In genomic region chr2:65228249-65228750, GRCh38 we compare ENCODE assay signal across 8 cellular contexts. TPM values are rescaled to one million over a fixed set of nuclear protein-coding genes. Genes with fewer than 3 reads are reported as not detected.
A peak's percentile ranks its signal among the peaks of the same experiment; 100 is the strongest.
DNase-seq lines count a peak whose midpoint lies in the region; ATAC-seq, FAIRE-seq and TF ChIP-seq lines count a peak whose summit lies in the region.

No MANE protein-coding gene starts in this region.

- FAIRE-seq in A549 (lab: Jason Lieb, UNC) (no peak), H54 (lab: Jason Lieb, UNC) (no peak)

- peak overlapping the region; percentile 91 for H3K4me3 Mint-ChIP-seq in activated T-helper 17 cell treated with anti-CD3 and anti-CD28 coated beads, Interleukin-2, amount 50 U/mL, for 72 hours
- H3K4me3 Mint-ChIP-seq in progenitor cell of endocrine pancreas (ENCODE audit: low read depth) = peak overlapping the region; percentile 92

- DNase-seq in A549 (ENCODE audit: low read depth in 1 of 2, low spot score in 1 of 2) = no peak
- peak; percentile 85 for DNase-seq in GM12865 (ENCODE audit: low read depth)
- DNase-seq in NCI-H460 (ENCODE audit: extremely low read depth, low read depth) = peak; percentile 35
- no peak for DNase-seq in Right ventricle myocardium superior
- no peak for DNase-seq in progenitor cell of endocrine pancreas (ENCODE audit: low spot score, unreplicated experiment)
- DNase-seq in H54 (ENCODE audit: insufficient read length, low spot score) = no peak

- intact Hi-C loops in Right ventricle myocardium superior (cut with DNase I) = no loop called here

- peak overlapping the region; percentile 95 to 98 for H3K27ac ChIP-seq in A549

- 2% methylated on average over 17 of the region's 17 CpGs for WGBS in A549 (ENCODE audit: missing lambda C conversion rate)

- CTCF ChIA-PET in A549 (lab: Yijun Ruan, JAX) = interaction anchor here (3.5 kb wide), 2 partner anchors 98 to 163 kb away, joined by 10 to 11 read pairs; partner anchors contain the start of gene RAB1A

- peaks cover 43% of the 10 kb centered on the region for H3K4me1 ChIP-seq in A549

- no peak for TF ChIP-seq CTCF in A549 (IDR thresholded peaks at IDR 0.05)
- no peak for TF ChIP-seq CTCF in GM12865 (IDR thresholded peaks at IDR 0.05; ENCODE audit: insufficient read depth, low read depth, low read length, missing control alignments)
- no peak for TF ChIP-seq CTCF in progenitor cell of endocrine pancreas (IDR thresholded peaks at IDR 0.05; ENCODE audit: unreplicated experiment)

- ATAC-seq in A549 = peak; percentile 48 to 68; a peak in 5 of 6 replicates
- ATAC-seq in HG02840 (IDR thresholded peaks at IDR 0.05; ENCODE audit: low FRiP score, unreplicated experiment) = peak; percentile 36
- ATAC-seq in activated T-helper 17 cell treated with anti-CD3 and anti-CD28 coated beads, Interleukin-2, amount 50 U/mL, for 72 hours (replicated peaks) = peak; percentile 60
- peak; percentile 59 for ATAC-seq in Right ventricle myocardium superior (ENCODE audit: poor library complexity)

- TF ChIP-seq POLR2A in A549 (IDR thresholded peaks at IDR 0.05; ENCODE audit: low read length) (no peak), H54 (IDR thresholded peaks at IDR 0.05; ENCODE audit: low read depth, low read length) (no peak)

- TF ChIP-seq EP300 in A549 (IDR thresholded peaks at IDR 0.05) = no peak

- no peak for TF ChIP-seq RAD21 in A549 (conservative IDR thresholded peaks at IDR 0.05 in 1 of 2, IDR thresholded peaks at IDR 0.05 in 1 of 2)

- H3K9me3 Mint-ChIP-seq in activated T-helper 17 cell treated with anti-CD3 and anti-CD28 coated beads, Interleukin-2, amount 50 U/mL, for 72 hours = no peaks in the 10 kb centered on the region
- H3K9me3 Mint-ChIP-seq in progenitor cell of endocrine pancreas (ENCODE audit: low read depth) = no peaks in the 10 kb centered on the region

- POLR2A ChIA-PET in A549 (lab: Yijun Ruan, JAX) = interaction anchor here (0.8 to 1.7 kb wide), 10 partner anchors 11 to 240 kb away, joined by 3 to 41 read pairs (median 6); partner anchors contain the start of genes CEP68 and RAB1A

- peak overlapping the region; percentile 94 for H3K4me3 ChIP-seq in A549
- H3K4me3 ChIP-seq in GM12865 (ENCODE audit: low read depth, low read length) = peak overlapping the region; percentile 97

- H3K9me3 ChIP-seq in A549 = no peaks in the 10 kb centered on the region

- no peaks in the 10 kb centered on the region for H3K27me3 Mint-ChIP-seq in activated T-helper 17 cell treated with anti-CD3 and anti-CD28 coated beads, Interleukin-2, amount 50 U/mL, for 72 hours
- H3K27me3 Mint-ChIP-seq in progenitor cell of endocrine pancreas = no peaks in the 10 kb centered on the region

- H3K27ac Mint-ChIP-seq in activated T-helper 17 cell treated with anti-CD3 and anti-CD28 coated beads, Interleukin-2, amount 50 U/mL, for 72 hours = peak overlapping the region; percentile 98
- H3K27ac Mint-ChIP-seq in progenitor cell of endocrine pancreas = peak overlapping the region; percentile 96

- peaks cover 11% of the 10 kb centered on the region for H3K4me1 Mint-ChIP-seq in activated T-helper 17 cell treated with anti-CD3 and anti-CD28 coated beads, Interleukin-2, amount 50 U/mL, for 72 hours
- H3K4me1 Mint-ChIP-seq in progenitor cell of endocrine pancreas (ENCODE audit: low read depth) = peaks cover 14% of the 10 kb centered on the region

- peaks cover 54% of the 10 kb centered on the region for H3K36me3 Mint-ChIP-seq in activated T-helper 17 cell treated with anti-CD3 and anti-CD28 coated beads, Interleukin-2, amount 50 U/mL, for 72 hours (ENCODE audit: low read depth)
- H3K36me3 Mint-ChIP-seq in progenitor cell of endocrine pancreas (ENCODE audit: insufficient read depth) = no peaks in the 10 kb centered on the region

- peak overlapping the region; percentile 80 for H3K4me2 ChIP-seq in A549

TF ChIP-seq in A549, 52 proteins besides CTCF, POLR2A, EP300 and RAD21:
- TF ChIP-seq JUNB (IDR thresholded peaks at IDR 0.05) (no peak), NPAS2 (CRISPR knock-in tag; IDR thresholded peaks at IDR 0.05; ENCODE audit: borderline replicate concordance) (no peak), HDAC2 (IDR thresholded peaks at IDR 0.05) (0 out of 2 replicates have a peak, but pooled peaks have one; percentile 19), CEBPB (IDR thresholded peaks at IDR 0.05) (no peak)

RNA-seq across cellular contexts. Expression of gene ACTR2, which starts 0.7 kb away (rescaled TPM):
- polyA plus RNA-seq in A549 (2011; rRNA removed) (233 and 270 TPM in 2 replicates), A549 (2017; fragmentation: RNase III; extraction: RNeasy Plus Mini Kit Qiagen cat#74134 plus additional on column Dnase treatment) (268 to 303 TPM (median 278 TPM) in 3 replicates)
- polyA plus RNA-seq in A549 (2012; cell fraction: cytosol; rRNA removed) = 46.4 and 51.5 TPM in 2 replicates
- polyA plus RNA-seq in A549 (2012; cell fraction: nucleus; rRNA removed) = 12.9 and 21.6 TPM in 2 replicates
- polyA minus RNA-seq in A549 (2011; rRNA and poly(A)+ RNA removed) = 71.5 and 74.6 TPM in 2 replicates
- 64.0 and 79.7 TPM in 2 replicates for total RNA-seq in NCI-H460 (2014; rRNA removed; shearing (Covaris generic))
- 25.5 and 36.5 TPM in 2 replicates for polyA plus RNA-seq in NCI-H460 (2014; cell fraction: nucleus; rRNA removed)
- total RNA-seq in activated T-helper 17 cell treated with anti-CD3 and anti-CD28 coated beads, Interleukin-2, amount 50 U/mL, for 72 hours = 100 to 1,000 TPM; 276 to 518 TPM
- total RNA-seq in Right ventricle myocardium superior (100 TPM), progenitor cell of endocrine pancreas (188 and 193 TPM in 2 replicates)

Comparison
In these comparisons a context has a peak if more than half of its experiments do, and no peak if none do; other contexts are left out.
1. DNase-seq: peak in GM12865 (single experiment) and NCI-H460 (single experiment); none in A549 (0 of 2), Right ventricle myocardium superior (single experiment), progenitor cell of endocrine pancreas (single experiment) and H54 (single experiment).
2. Peak in every context shown above with its lines, with median percentiles within 50 percentile points of each other: ATAC-seq.